In the genomic region with DNA sequence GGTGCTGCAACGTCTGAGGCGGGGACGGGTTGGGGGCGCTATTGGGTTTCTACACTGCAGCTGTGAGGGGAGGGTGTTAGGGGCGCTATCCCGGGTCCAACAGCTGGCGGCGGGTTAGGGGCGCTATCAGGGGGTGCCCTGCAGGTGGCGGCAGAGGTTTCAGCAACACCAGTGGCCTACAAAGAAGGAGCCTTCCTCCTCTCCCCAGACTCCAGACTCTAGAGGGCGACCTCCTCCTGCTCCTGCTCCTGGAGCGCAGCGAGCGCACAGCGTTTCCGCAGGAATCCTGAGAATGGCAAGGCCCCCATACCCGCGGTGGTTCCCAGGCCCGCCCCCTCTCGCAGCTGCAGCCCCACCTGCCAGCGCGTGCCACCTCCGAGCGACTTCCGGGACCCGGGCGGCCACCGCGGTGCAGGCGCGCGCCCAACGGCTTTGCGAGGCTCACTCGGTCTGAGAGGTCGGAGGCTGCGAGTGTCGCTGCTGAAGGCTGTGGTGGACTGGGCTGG, we compare ENCODE assay signal across 8 cellular contexts. TPM values are rescaled to one million over a fixed set of nuclear protein-coding genes. Genes with fewer than 3 reads are reported as not detected.
DNase-seq lines count a peak whose midpoint lies in the region; ATAC-seq and TF ChIP-seq lines count a peak whose summit lies in the region.
"Not testable (repeated sequence)": the region's sequence is repeated elsewhere in the genome, so short reads cannot be mapped to it uniquely, and the experiment has no call there.

No MANE protein-coding gene starts in this region.

- DNase-seq in Caco-2: peak; percentile 96 to 97
- DNase-seq in activated T-cell treated with anti-CD3 and anti-CD28 coated beads for 24 hours (ENCODE audit: low read depth): peak; percentile 69
- DNase-seq in epithelial cell of proximal tubule (ENCODE audit: low read depth): peak; percentile 12
- DNase-seq in stimulated activated CD8-positive, alpha-beta memory T cell treated with anti-CD3 and anti-CD28 coated beads, Interleukin-4, amount 100 ng/mL, for 1 hour (ENCODE audit: low read depth in 2 of 2, low spot score in 1 of 2): peak; percentile 55 to 56

- not testable (repeated sequence) for H3K9me3 Mint-ChIP-seq in Caco-2 (ENCODE audit: unreplicated experiment)

- H3K4me1 ChIP-seq in Caco-2; mononuclear cell (ENCODE audit: insufficient read depth, low read length): not testable (repeated sequence)
- peaks cover 15% of the 10 kb centered on the region for H3K4me1 ChIP-seq in OCI-LY1 (ENCODE audit: insufficient read depth, low read length, severe bottlenecking)

- peak overlapping the region; percentile 65 for H3K9ac ChIP-seq in OCI-LY1 (ENCODE audit: low read length)

- H3K27me3 ChIP-seq in Caco-2 (replicated peaks; ENCODE audit: control insufficient read depth, insufficient read depth, low read length); OCI-LY1 (ENCODE audit: insufficient read depth, low read length); mononuclear cell (ENCODE audit: insufficient read depth, low read length): not testable (repeated sequence)

- peak overlapping the region; percentile 6 for H3K27ac ChIP-seq in OCI-LY1 (ENCODE audit: low read depth, low read length, poor library complexity, severe bottlenecking)

- peak overlapping the region; percentile 83 for H3K4me3 Mint-ChIP-seq in Caco-2 (ENCODE audit: unreplicated experiment)

- H3K79me2 ChIP-seq in OCI-LY1 (ENCODE audit: insufficient read depth, low read length): not testable (repeated sequence)

- intact Hi-C loops in Caco-2 (cut with micrococcal nuclease; ENCODE audit: unreplicated experiment): loop anchor here (5.0 kb wide), 2 partner anchors 49 to 219 kb away; no protein-coding TSS in a partner anchor

- H3K4me2 ChIP-seq in OCI-LY1 (ENCODE audit: low read length): peak overlapping the region; percentile 55

- not testable (repeated sequence) for H2AFZ ChIP-seq in OCI-LY1 (ENCODE audit: low read length)

- CTCF ChIA-PET in Caco-2 (lab: Charles Lee): interaction anchor here (0.8 to 1.0 kb wide), 2 partner anchors 237 to 252 kb away, joined by 3 read pairs; no protein-coding TSS in a partner anchor

- not testable (repeated sequence) for H4K20me1 ChIP-seq in OCI-LY1 (ENCODE audit: insufficient read depth, low read length)

- TF ChIP-seq CTCF in Caco-2 (IDR thresholded peaks at IDR 0.05; ENCODE audit: insufficient read depth in 1 of 2, low read depth in 1 of 2, low read length in 1 of 2, severe bottlenecking in 1 of 2, unreplicated experiment in 1 of 2) (peak; percentile 84 to 89), OCI-LY1 (IDR thresholded peaks at IDR 0.05; ENCODE audit: low read length) (peak; percentile 95), epithelial cell of proximal tubule (conservative IDR thresholded peaks at IDR 0.05; ENCODE audit: low read depth, low read length) (peak; percentile 53)

- H3K36me3 ChIP-seq in Caco-2 (ENCODE audit: control insufficient read depth, insufficient read depth, low read length); OCI-LY1 (ENCODE audit: insufficient read depth, low read length): not testable (repeated sequence)

- ATAC-seq in GM19467 (IDR thresholded peaks at IDR 0.05; ENCODE audit: unreplicated experiment) (peak; percentile 91), HG03521 (IDR thresholded peaks at IDR 0.05; ENCODE audit: unreplicated experiment) (peak; percentile 89)

- not testable (repeated sequence) for H3K4me1 Mint-ChIP-seq in Caco-2 (ENCODE audit: low read depth, unreplicated experiment)

- H3K27ac Mint-ChIP-seq in Caco-2 (ENCODE audit: unreplicated experiment): peak overlapping the region; percentile 61

- not testable (repeated sequence) for H3K36me3 Mint-ChIP-seq in Caco-2 (ENCODE audit: insufficient read depth, unreplicated experiment)

- POLR2A ChIA-PET in Caco-2 (lab: Charles Lee): not testable (repeated sequence)

- H3K4me3 ChIP-seq in Caco-2 (ENCODE audit: low read depth, low read length) (peak overlapping the region; percentile 66), OCI-LY1 (ENCODE audit: low read depth, low read length, poor library complexity, severe bottlenecking) (peak overlapping the region; percentile 68), epithelial cell of proximal tubule (ENCODE audit: low read depth, low read length) (peak overlapping the region; percentile 55), mononuclear cell (ENCODE audit: low read length) (peak overlapping the region; percentile 37)

- not testable (repeated sequence) for H3F3A ChIP-seq in OCI-LY1 (ENCODE audit: insufficient read depth, low read length)

- BruUV-seq in Caco-2 (replicated peaks; lab: Mats Ljungman, UMichigan): not testable (repeated sequence)

- not testable (repeated sequence) for H3K9me3 ChIP-seq in Caco-2; OCI-LY1 (ENCODE audit: low read length); mononuclear cell (ENCODE audit: low read depth, low read length)

- H3K9me2 ChIP-seq in OCI-LY1 (ENCODE audit: low read depth, low read length): not testable (repeated sequence)

- H3K27me3 Mint-ChIP-seq in Caco-2 (ENCODE audit: insufficient read depth, unreplicated experiment): not testable (repeated sequence)

RNA-seq across cellular contexts. Expression of gene ZNF519, which starts 46.5 kb away (rescaled TPM):
- total RNA-seq in Caco-2 (2022) (20.0 and 22.3 TPM in 2 replicates), epithelial cell of proximal tubule (7.7 and 9.5 TPM in 2 replicates), mononuclear cell (6.9 TPM)

Comparison
In these comparisons a context has a peak if more than half of its experiments do, and no peak if none do; other contexts are left out.
1. Peak in every context shown above with its lines: DNase-seq, ATAC-seq, H3K4me3 ChIP-seq and H3K27ac ChIP-seq.
2. DNase-seq: peak in every context shown above with its lines; median percentile 96 in Caco-2; 69 in activated T-cell treated with anti-CD3 and anti-CD28 coated beads for 24 hours; 56 in stimulated activated CD8-positive, alpha-beta memory T cell treated with anti-CD3 and anti-CD28 coated beads, Interleukin-4, amount 100 ng/mL, for 1 hour; 12 in epithelial cell of proximal tubule.